Comparison of ENCODE assay signal across 25 cellular contexts in the genomic region with DNA sequence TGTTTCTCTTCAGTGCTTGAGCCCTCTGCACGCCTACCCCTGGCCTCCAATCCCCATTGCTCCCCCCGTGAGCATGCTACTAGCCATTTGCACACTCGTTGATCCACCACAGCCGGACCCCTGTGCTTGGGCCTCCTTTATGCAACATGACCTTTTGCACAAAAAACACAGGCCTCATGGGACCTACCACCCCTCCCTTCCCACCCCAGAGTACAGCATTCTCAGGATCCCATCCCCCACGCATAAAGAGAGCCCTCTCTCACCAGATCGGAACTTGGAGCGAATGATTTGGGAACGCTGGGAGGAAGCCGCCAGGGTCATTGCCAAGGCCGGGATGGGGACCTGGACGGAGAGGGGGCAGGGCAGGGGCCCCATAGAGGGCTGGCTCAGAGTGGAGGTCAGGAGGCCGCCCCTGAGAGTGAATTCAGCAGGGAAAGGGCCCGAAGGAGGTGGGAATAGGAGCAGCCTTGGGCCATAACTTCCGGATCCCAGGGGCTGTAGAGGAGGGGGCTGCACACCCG. TPM values are rescaled to one million over a fixed set of nuclear protein-coding genes. Genes with fewer than 3 reads are reported as not detected.
DNase-seq lines count a peak whose midpoint lies in the region; ATAC-seq, FAIRE-seq and TF ChIP-seq lines count a peak whose summit lies in the region.
"Had no signal": no experiment of that assay in that cellular context is flagged by ENCODE, and none has a peak within 500 bp of the region (broad histone marks: within the 10 kb centered on the region; RNA-seq: fewer than 3 reads in every experiment).

No MANE protein-coding gene starts in this region.

- peak overlapping the region; percentile 92 for H2BK15ac ChIP-seq in H1 (ENCODE audit: low read length)

- H2BK5ac ChIP-seq in H1 (ENCODE audit: low read depth, low read length) = peak overlapping the region; percentile 66

- no peak overlapping the region for H2AFZ ChIP-seq in H1 (ENCODE audit: low read length)
- no peak overlapping the region for H2AFZ ChIP-seq in SK-N-SH (ENCODE audit: low read depth)

- H2BK120ac ChIP-seq in H1 (replicated peaks; ENCODE audit: low read depth, low read length) = no peak overlapping the region

- POLR2A ChIA-PET in H1 (lab: Charles Lee; ENCODE audit: partially characterized antibody) = interaction anchor here (1.0 to 7.7 kb wide), 3 partner anchors 10 to 23 kb away, joined by 3 to 59 read pairs (median 7); a partner anchor contains a TSS
- POLR2A ChIA-PET in SK-N-SH (lab: Yijun Ruan, JAX) = no interaction called here

- CTCF ChIA-PET in H1 (lab: Charles Lee; ENCODE audit: partially characterized antibody) (interaction anchor here (0.9 to 8.2 kb wide), 4 partner anchors 23 to 108 kb away, joined by 3 to 53 read pairs (median 6); a partner anchor contains a TSS), SK-N-SH (lab: Yijun Ruan, JAX) (no interaction called here)

- H4K91ac ChIP-seq in H1 (replicated peaks; ENCODE audit: insufficient read length, low read length) = peak overlapping the region; percentile 91

- H3K36me3 ChIP-seq in cardiac muscle cell = no peaks in the 10 kb centered on the region
- no peaks in the 10 kb centered on the region for H3K36me3 ChIP-seq in H1 (ENCODE audit: control insufficient read depth in 2 of 4, insufficient read depth in 4 of 4, low read length in 3 of 4)
- no peaks in the 10 kb centered on the region for H3K36me3 ChIP-seq in tibial nerve
- no peaks in the 10 kb centered on the region for H3K36me3 ChIP-seq in SK-N-SH (replicated peaks in 1 of 2; ENCODE audit: control insufficient read depth in 1 of 2, insufficient read depth in 2 of 2, low read length in 1 of 2)
- H3K36me3 ChIP-seq: colonic mucosa, transverse colon, WERI-Rb-1 had no signal

- H3K9me3 ChIP-seq in cardiac muscle cell (ENCODE audit: low read depth) (no peaks in the 10 kb centered on the region), H1 (ENCODE audit: insufficient read depth in 2 of 2, low read depth in 1 of 2, low read length in 1 of 2) (no peaks in the 10 kb centered on the region), tibial nerve (no peaks in the 10 kb centered on the region), SK-N-SH (no peaks in the 10 kb centered on the region)
- H3K9me3 ChIP-seq: colonic mucosa, transverse colon had no signal

- no peak overlapping the region for H3K14ac ChIP-seq in H1 (ENCODE audit: insufficient read length)

- no peak for ATAC-seq in left ventricle myocardium superior
- ATAC-seq: esophagus mucosa had no signal

- TF ChIP-seq RAD21 in H1 (IDR thresholded peaks at IDR 0.05 in 1 of 2, conservative IDR thresholded peaks at IDR 0.05 in 1 of 2; ENCODE audit: low read depth in 2 of 2, low read length in 2 of 2) (no peak), SK-N-SH (IDR thresholded peaks at IDR 0.05; ENCODE audit: low read length) (no peak)

- intact Hi-C loops in left ventricle myocardium superior (cut with micrococcal nuclease) = no loop called here

- 73% methylated on average over 15 of the region's 15 CpGs; no CpG with 5 or more reads in 1 of the 2 experiments for WGBS in H1 (ENCODE audit: extremely low coverage in 1 of 2, insufficient coverage in 1 of 2, insufficient read length in 1 of 2, insufficient replicate concordance in 2 of 2, low coverage in 1 of 2, low lambda C conversion rate in 2 of 2, missing lambda C conversion rate in 1 of 2), 2 experiments
- WGBS in tibial nerve, 2 donors = 27 to 38% methylated on average over 15 of the region's 15 CpGs
- WGBS in SK-N-SH (ENCODE audit: low lambda C conversion rate) = 95% methylated on average over 13 of the region's 15 CpGs

- H4K20me1 ChIP-seq in H1 (replicated peaks in 1 of 2; ENCODE audit: control insufficient read depth in 1 of 2, insufficient read depth in 2 of 2, low read length in 2 of 2) = no peaks in the 10 kb centered on the region
- no peaks in the 10 kb centered on the region for H4K20me1 ChIP-seq in SK-N-SH (ENCODE audit: insufficient read depth)

- no peak for FAIRE-seq in H1 (lab: Jason Lieb, UNC)
- FAIRE-seq: A204.1 had no signal

- H3K4me3 ChIP-seq in cardiac muscle cell = no peak overlapping the region
- no peak overlapping the region for H3K4me3 ChIP-seq in H1 (ENCODE audit: extremely low read depth in 1 of 4, insufficient read depth in 2 of 4, low read depth in 3 of 4, low read length in 4 of 4)
- H3K4me3 ChIP-seq in tibial nerve = no peak overlapping the region
- no peak overlapping the region for H3K4me3 ChIP-seq in SK-N-SH (ENCODE audit: low read depth in 2 of 2, low read length in 1 of 2)
- H3K4me3 ChIP-seq: colonic mucosa, transverse colon had no signal

- peak overlapping the region; percentile 60; the same call in 1 of the 2 replicates for H2BK12ac ChIP-seq in H1 (ENCODE audit: low read depth, low read length)

- H3K4me3 Mint-ChIP-seq in neural crest cell = peak overlapping the region; percentile 77

- DNase-seq in cardiac muscle cell (ENCODE audit: low read depth in 1 of 2, low spot score in 1 of 2) = no peak
- no peak for DNase-seq in left ventricle myocardium superior
- no peak for DNase-seq in H1 (ENCODE audit: low read depth in 1 of 2, low spot score in 2 of 2)
- no peak for DNase-seq in neural crest cell (ENCODE audit: low read depth, low spot score)
- DNase-seq in tibial nerve (ENCODE audit: low spot score in 2 of 2) = no peak
- DNase-seq in dedifferentiated amniotic fluid mesenchymal stem cell (ENCODE audit: extremely low spot score) = no peak
- no peak for DNase-seq in SK-N-SH
- no peak for DNase-seq in GM19238 (ENCODE audit: insufficient read length, low spot score)
- DNase-seq: activated CD8-positive, alpha-beta memory T cell treated with anti-CD3 and anti-CD28 coated beads for 24 hours; CD4-positive, CD25-positive, alpha-beta regulatory T cell; colonic mucosa; GOT3; NCI-H2029 treated with DMSO at 0.1 percent for 48 hours; NCI-H524 treated with DMSO at 0.1 percent for 48 hours; OCI-M1; stimulated activated CD4-positive, alpha-beta T cell treated with anti-CD3 and anti-CD28 coated beads, Interleukin-4, amount 100 ng/mL, for 1 hour; stimulated activated CD8-positive, alpha-beta memory T cell treated with anti-CD3 and anti-CD28 coated beads, Interleukin-4, amount 100 ng/mL, for 48 hours; SW 1271; transverse colon; WERI-Rb-1 had no signal

- H3K4me1 ChIP-seq in cardiac muscle cell (ENCODE audit: low read depth) = peaks cover 26% of the 10 kb centered on the region
- H3K4me1 ChIP-seq in H1 (replicated peaks in 1 of 4; ENCODE audit: control insufficient read depth in 3 of 4, insufficient read depth in 4 of 4, low read length in 3 of 4) = peaks cover 0 to 28% (median 12%) of the 10 kb centered on the region in 4 experiments; a peak in 6 of 7 replicates
- peaks cover 0 to 69% (median 39%) of the 10 kb centered on the region in 4 donors for H3K4me1 ChIP-seq in tibial nerve
- peaks cover 8 to 30% of the 10 kb centered on the region in 2 experiments; a peak in 2 of 4 replicates for H3K4me1 ChIP-seq in SK-N-SH (ENCODE audit: control insufficient read depth in 1 of 2, insufficient read depth in 2 of 2, low read depth in 1 of 2, low read length in 1 of 2)

- H3K27ac ChIP-seq in cardiac muscle cell (peak overlapping the region; percentile 11), H1 (ENCODE audit: low read depth, low read length) (no peak overlapping the region), tibial nerve (peak overlapping the region; percentile 47 to 96 (median 90)), SK-N-SH (ENCODE audit: low read depth in 2 of 2, low read length in 1 of 2) (no peak overlapping the region)
- H3K27ac ChIP-seq: colonic mucosa, transverse colon, WERI-Rb-1 had no signal

- no peak for TF ChIP-seq CTCF in cardiac muscle cell (IDR thresholded peaks at IDR 0.05; ENCODE audit: low read depth, low read length)
- TF ChIP-seq CTCF in H1 (IDR thresholded peaks at IDR 0.05; ENCODE audit: control extremely low read depth in 1 of 3, insufficient read depth in 1 of 3, low read depth in 1 of 3, low read length in 3 of 3) = no peak
- no peak for TF ChIP-seq CTCF in neural crest cell (conservative IDR thresholded peaks at IDR 0.05)
- no peak for TF ChIP-seq CTCF in tibial nerve (IDR thresholded peaks at IDR 0.05)
- TF ChIP-seq CTCF in SK-N-SH (IDR thresholded peaks at IDR 0.05) = no peak

- H3K27ac Mint-ChIP-seq in neural crest cell (ENCODE audit: unreplicated experiment) = peak overlapping the region; percentile 97
- H3K27ac Mint-ChIP-seq: activated T-helper 2 cell treated with anti-CD3 and anti-CD28 coated beads, Interferon-gamma antibody, Interleukin-2, Interleukin-4, amounts not matched to agents 10 μg/mL and 5 μg/mL and 100 μg/mL, durations not matched to agents 14 hours and 24 hours and 36 hours; CD4-positive, CD25-positive, alpha-beta regulatory T cell had no signal

- H2AK5ac ChIP-seq in H1 (ENCODE audit: low read depth, low read length) = no peak overlapping the region

- TF ChIP-seq EP300 in H1 (IDR thresholded peaks at IDR 0.05; ENCODE audit: borderline replicate concordance in 1 of 2, low read depth in 2 of 2, low read length in 2 of 2) (no peak), tibial nerve (IDR thresholded peaks at IDR 0.05) (no peak), SK-N-SH (IDR thresholded peaks at IDR 0.05; ENCODE audit: borderline replicate concordance in 1 of 2, low read depth in 1 of 2, low read length in 1 of 2) (no peak)

- peak overlapping the region; percentile 83 for H3K4ac ChIP-seq in H1 (replicated peaks; ENCODE audit: insufficient read length, low read depth, low read length)

- H3K4me2 ChIP-seq in H1 (ENCODE audit: insufficient read depth in 1 of 2, low read depth in 2 of 2, low read length in 2 of 2) = peak overlapping the region; percentile 32
- H3K4me2 ChIP-seq in SK-N-SH = no peak overlapping the region

- peaks cover 14% of the 10 kb centered on the region; the same call in 1 of the 2 replicates for H3K23me2 ChIP-seq in H1 (ENCODE audit: low read depth, low read length)

- H3K79me2 ChIP-seq in H1 (ENCODE audit: control insufficient read depth in 1 of 2, insufficient read depth in 2 of 2, low read length in 2 of 2) (no peaks in the 10 kb centered on the region), SK-N-SH (ENCODE audit: insufficient read depth) (peaks cover 10% of the 10 kb centered on the region)

- H4K8ac ChIP-seq in H1 (ENCODE audit: extremely low read depth, insufficient read depth, low read length) = peak overlapping the region; percentile 77

- no peak overlapping the region for H3K23ac ChIP-seq in H1 (ENCODE audit: insufficient read length)

- no peaks in the 10 kb centered on the region for H3K79me1 ChIP-seq in H1 (ENCODE audit: low read depth, low read length)

- H3K18ac ChIP-seq in H1 (ENCODE audit: extremely low read depth, low read length) = no peak overlapping the region; the same call in 1 of the 2 replicates

- no peaks in the 10 kb centered on the region for H3K9me2 ChIP-seq in SK-N-SH

- H3K4me1 Mint-ChIP-seq in neural crest cell = peaks cover 48% of the 10 kb centered on the region

- peaks cover 4% of the 10 kb centered on the region for H3F3A ChIP-seq in SK-N-SH (replicated peaks; ENCODE audit: insufficient read depth)

- H3K9ac ChIP-seq in H1 (replicated peaks in 1 of 4; ENCODE audit: extremely low read depth in 1 of 4, low read depth in 3 of 4, low read length in 3 of 4) (no peak overlapping the region), SK-N-SH (no peak overlapping the region)

- TF ChIP-seq POLR2A in H1 (IDR thresholded peaks at IDR 0.05; ENCODE audit: control extremely low read depth in 1 of 2, low read depth in 2 of 2, low read length in 2 of 2) = no peak
- TF ChIP-seq POLR2A in tibial nerve (IDR thresholded peaks at IDR 0.05) = no peak

- H3K27me3 ChIP-seq in cardiac muscle cell = no peaks in the 10 kb centered on the region
- no peaks in the 10 kb centered on the region for H3K27me3 ChIP-seq in H1 (replicated peaks in 1 of 4; ENCODE audit: control insufficient read depth in 3 of 4, extremely low read depth in 1 of 4, insufficient read depth in 3 of 4, low read length in 3 of 4)
- H3K27me3 ChIP-seq in tibial nerve = no peaks in the 10 kb centered on the region
- no peaks in the 10 kb centered on the region for H3K27me3 ChIP-seq in SK-N-SH (ENCODE audit: insufficient read depth)
- H3K27me3 ChIP-seq: colonic mucosa, transverse colon had no signal

- H4K5ac ChIP-seq in H1 (ENCODE audit: insufficient read length, low read depth, low read length) = peak overlapping the region; percentile 17

- H3K56ac ChIP-seq in H1 (replicated peaks; ENCODE audit: insufficient read length, low read depth, low read length) = peak overlapping the region; percentile 44

- H3K27me3 Mint-ChIP-seq in neural crest cell (ENCODE audit: low read depth) = no peaks in the 10 kb centered on the region
- H3K27me3 Mint-ChIP-seq: CD4-positive, CD25-positive, alpha-beta regulatory T cell had no signal

- H2BK20ac ChIP-seq in H1 (ENCODE audit: low read length) = no peak overlapping the region

- no peaks in the 10 kb centered on the region for H3K9me3 Mint-ChIP-seq in neural crest cell
- H3K9me3 Mint-ChIP-seq: activated T-helper 2 cell treated with anti-CD3 and anti-CD28 coated beads, Interferon-gamma antibody, Interleukin-2, Interleukin-4, amounts not matched to agents 10 μg/mL and 5 μg/mL and 100 μg/mL, durations not matched to agents 14 hours and 24 hours and 36 hours had no signal

- H3K36me3 Mint-ChIP-seq in neural crest cell (ENCODE audit: low read depth) = no peaks in the 10 kb centered on the region
- H3K36me3 Mint-ChIP-seq: CD4-positive, CD25-positive, alpha-beta regulatory T cell had no signal

RNA-seq across cellular contexts. Expression of a gene that starts 0.8 kb away (rescaled TPM):
- total RNA-seq in cardiac muscle cell = 3.5 and 4.7 TPM in 2 replicates
- 6.1 and 6.3 TPM in 2 replicates for polyA plus RNA-seq in cardiac muscle cell
- 3.0 TPM for total RNA-seq in left ventricle myocardium superior
- total RNA-seq in H1 (2021; fragmentation: NEBNext Ultra II Directional; extraction: Animal tissue kit (Norgen Biotek cat#: 25700)) = 2.0 and 2.9 TPM in 2 replicates
- polyA plus RNA-seq in H1 (2011; rRNA removed) = 2.3 and 2.5 TPM in 2 replicates
- 1.1 TPM for polyA plus RNA-seq in H1 (2011; cell fraction: cytosol; rRNA removed)
- 2.5 TPM for polyA plus RNA-seq in H1 (2011; cell fraction: nucleus; rRNA removed)
- polyA plus RNA-seq in H1 (2012, experiment 1 of 2) = 1.6 to 2.7 TPM (median 1.8 TPM) in 4 replicates
- 3.3 TPM for polyA plus RNA-seq in H1 (2012, experiment 2 of 2)
- 1.8 TPM for polyA plus RNA-seq in H1 (2013, experiment 1 of 2)
- 2.0 TPM for polyA plus RNA-seq in H1 (2013, experiment 2 of 2)
- 1.1 and 1.4 TPM in 2 replicates for polyA minus RNA-seq in H1 (2011; rRNA and poly(A)+ RNA removed)
- 2.7 TPM for polyA minus RNA-seq in H1 (2011; cell fraction: cytosol; rRNA and poly(A)+ RNA removed)
- polyA minus RNA-seq in H1 (2011; cell fraction: nucleus; rRNA and poly(A)+ RNA removed) = 2.6 TPM
- 2.4 and 2.6 TPM in 2 replicates for total RNA-seq in neural crest cell
- total RNA-seq in tibial nerve = 1 to 10 TPM; 2.7 to 7.2 (median 5.9) TPM
- 0.70 and 1.1 TPM in 2 replicates for polyA plus RNA-seq in SK-N-SH (2012; rRNA removed)
- 0.33 and 0.63 TPM in 2 replicates for polyA plus RNA-seq in SK-N-SH (2012; cell fraction: cytosol; rRNA removed)
- 3.2 and 3.4 TPM in 2 replicates for polyA plus RNA-seq in SK-N-SH (2012; cell fraction: nucleus; rRNA removed)

RNA-seq across cellular contexts. Expression of a gene that starts 21.6 kb away (rescaled TPM):
- total RNA-seq in cardiac muscle cell = 3.2 and 5.5 TPM in 2 replicates
- polyA plus RNA-seq in cardiac muscle cell = 1.5 and 2.9 TPM in 2 replicates
- total RNA-seq in left ventricle myocardium superior = 13.7 TPM
- total RNA-seq in H1 (2021; fragmentation: NEBNext Ultra II Directional; extraction: Animal tissue kit (Norgen Biotek cat#: 25700)) = 8.7 and 9.3 TPM in 2 replicates
- polyA plus RNA-seq in H1 (2011; rRNA removed) = 11.4 and 16.4 TPM in 2 replicates
- polyA plus RNA-seq in H1 (2011; cell fraction: cytosol; rRNA removed) = 9.0 TPM
- polyA plus RNA-seq in H1 (2011; cell fraction: nucleus; rRNA removed) = 17.4 TPM
- polyA plus RNA-seq in H1 (2012, experiment 1 of 2) = 4.5 to 8.8 TPM (median 8.1 TPM) in 4 replicates
- 8.5 TPM for polyA plus RNA-seq in H1 (2012, experiment 2 of 2)
- 6.0 TPM for polyA plus RNA-seq in H1 (2013, experiment 1 of 2)
- polyA plus RNA-seq in H1 (2013, experiment 2 of 2) = 6.0 TPM
- 3.3 and 5.7 TPM in 2 replicates for polyA minus RNA-seq in H1 (2011; rRNA and poly(A)+ RNA removed)
- 5.8 TPM for polyA minus RNA-seq in H1 (2011; cell fraction: cytosol; rRNA and poly(A)+ RNA removed)
- 7.2 TPM for polyA minus RNA-seq in H1 (2011; cell fraction: nucleus; rRNA and poly(A)+ RNA removed)
- total RNA-seq in neural crest cell = 0.59 and 1.0 TPM in 2 replicates
- 10 to 100 TPM; 12.3 to 23.3 (median 19.8) TPM for total RNA-seq in tibial nerve
- polyA plus RNA-seq in SK-N-SH (2012; rRNA removed) = 0.36 and 0.41 TPM in 2 replicates
- 0.24 TPM in 2 replicates for polyA plus RNA-seq in SK-N-SH (2012; cell fraction: cytosol; rRNA removed)
- 0.42 and 0.55 TPM in 2 replicates for polyA plus RNA-seq in SK-N-SH (2012; cell fraction: nucleus; rRNA removed)

RNA-seq across cellular contexts. Expression of a gene that starts 23.0 kb away (rescaled TPM):
- total RNA-seq in cardiac muscle cell (not detected in 2 replicates), left ventricle myocardium superior (not detected), neural crest cell (not detected in 2 replicates), tibial nerve (under 1 TPM in 1 of 4 donors, not detected in 3; 0.44 TPM)
- polyA plus RNA-seq in cardiac muscle cell (0.11 and 0.55 TPM in 2 replicates), H1 (2011; rRNA removed) (5.6 and 8.2 TPM in 2 replicates), SK-N-SH (2012; rRNA removed) (not detected in 2 replicates)
- total RNA-seq in H1 (2021; fragmentation: NEBNext Ultra II Directional; extraction: Animal tissue kit (Norgen Biotek cat#: 25700)) = 5.0 and 7.0 TPM in 2 replicates
- polyA plus RNA-seq in H1 (2011; cell fraction: cytosol; rRNA removed) = 4.1 TPM
- polyA plus RNA-seq in H1 (2011; cell fraction: nucleus; rRNA removed) = 6.7 TPM
- polyA plus RNA-seq in H1 (2012, experiment 1 of 2) = 4.2 to 7.5 TPM (median 7.2 TPM) in 4 replicates
- polyA plus RNA-seq in H1 (2012, experiment 2 of 2) = 14.2 TPM
- polyA plus RNA-seq in H1 (2013, experiment 1 of 2) = 4.8 TPM
- polyA plus RNA-seq in H1 (2013, experiment 2 of 2) = 5.3 TPM
- polyA minus RNA-seq in H1 (2011; rRNA and poly(A)+ RNA removed) = 9.7 and 10.8 TPM in 2 replicates
- 3.7 TPM for polyA minus RNA-seq in H1 (2011; cell fraction: cytosol; rRNA and poly(A)+ RNA removed)
- polyA minus RNA-seq in H1 (2011; cell fraction: nucleus; rRNA and poly(A)+ RNA removed) = 10.6 TPM
- not detected in 2 replicates for polyA plus RNA-seq in SK-N-SH (2012; cell fraction: cytosol; rRNA removed)
- not detected in 2 replicates for polyA plus RNA-seq in SK-N-SH (2012; cell fraction: nucleus; rRNA removed)
- total RNA-seq: activated T-helper 2 cell treated with anti-CD3 and anti-CD28 coated beads, Interferon-gamma antibody, Interleukin-2, Interleukin-4, amounts not matched to agents 10 μg/mL and 5 μg/mL and 100 μg/mL, durations not matched to agents 14 hours and 24 hours and 36 hours; CD4-positive, CD25-positive, alpha-beta regulatory T cell; Daoy had no signal

RNA-seq across cellular contexts. Expression of a gene that starts 27.9 kb away (rescaled TPM):
- total RNA-seq in cardiac muscle cell = not detected in 2 replicates
- polyA plus RNA-seq in cardiac muscle cell = 0.94 TPM in 1 of 2 replicates, not detected in the other
- 1.0 TPM for total RNA-seq in left ventricle myocardium superior
- total RNA-seq in H1 (2021; fragmentation: NEBNext Ultra II Directional; extraction: Animal tissue kit (Norgen Biotek cat#: 25700)) = 1.7 and 1.8 TPM in 2 replicates
- 0.33 and 0.46 TPM in 2 replicates for polyA plus RNA-seq in H1 (2011; rRNA removed)
- 1.2 TPM for polyA plus RNA-seq in H1 (2011; cell fraction: cytosol; rRNA removed)
- polyA plus RNA-seq in H1 (2011; cell fraction: nucleus; rRNA removed) = 4.8 TPM
- 0.73 to 1.3 TPM (median 1.0 TPM) in 4 replicates for polyA plus RNA-seq in H1 (2012, experiment 1 of 2)
- polyA plus RNA-seq in H1 (2012, experiment 2 of 2) = 0.26 TPM
- polyA plus RNA-seq in H1 (2013, experiment 1 of 2) = 0.73 TPM
- 0.35 TPM for polyA plus RNA-seq in H1 (2013, experiment 2 of 2)
- 0.56 and 1.0 TPM in 2 replicates for polyA minus RNA-seq in H1 (2011; rRNA and poly(A)+ RNA removed)
- 0.51 TPM for polyA minus RNA-seq in H1 (2011; cell fraction: cytosol; rRNA and poly(A)+ RNA removed)
- 4.8 TPM for polyA minus RNA-seq in H1 (2011; cell fraction: nucleus; rRNA and poly(A)+ RNA removed)
- total RNA-seq in neural crest cell = 0.23 TPM in 1 of 2 replicates, not detected in the other
- total RNA-seq in tibial nerve = under 1 TPM in 2 of 4 donors, not detected in 2; 0.21 to 0.30 TPM
- 0.03 TPM in 2 replicates for polyA plus RNA-seq in SK-N-SH (2012; rRNA removed)
- polyA plus RNA-seq in SK-N-SH (2012; cell fraction: cytosol; rRNA removed) = 0.01 TPM in 1 of 2 replicates, not detected in the other
- polyA plus RNA-seq in SK-N-SH (2012; cell fraction: nucleus; rRNA removed) = 0.07 TPM in 1 of 2 replicates, not detected in the other
- total RNA-seq: CD4-positive, CD25-positive, alpha-beta regulatory T cell; colonic mucosa; Daoy; renal cortical epithelial cell; transverse colon had no signal
- polyA plus RNA-seq: CD4-positive, CD25-positive, alpha-beta regulatory T cell had no signal

RNA-seq across cellular contexts. Expression of a gene that starts 33.7 kb away (rescaled TPM):
- total RNA-seq in cardiac muscle cell (0.14 and 0.21 TPM in 2 replicates), left ventricle myocardium superior (1.6 TPM), neural crest cell (0.51 and 0.59 TPM in 2 replicates), tibial nerve (1 to 10 TPM in 3 of 4 donors, under 1 TPM in 1; 0.98 to 4.2 (median 2.4) TPM)
- polyA plus RNA-seq in cardiac muscle cell (not detected in 2 replicates), H1 (2011; rRNA removed) (7.4 and 12.4 TPM in 2 replicates), SK-N-SH (2012; rRNA removed) (0.03 and 0.08 TPM in 2 replicates)
- total RNA-seq in H1 (2021; fragmentation: NEBNext Ultra II Directional; extraction: Animal tissue kit (Norgen Biotek cat#: 25700)) = 12.2 and 12.9 TPM in 2 replicates
- 10.5 TPM for polyA plus RNA-seq in H1 (2011; cell fraction: cytosol; rRNA removed)
- polyA plus RNA-seq in H1 (2011; cell fraction: nucleus; rRNA removed) = 13.8 TPM
- 6.4 to 7.6 TPM (median 7.4 TPM) in 4 replicates for polyA plus RNA-seq in H1 (2012, experiment 1 of 2)
- 6.4 TPM for polyA plus RNA-seq in H1 (2012, experiment 2 of 2)
- polyA plus RNA-seq in H1 (2013, experiment 1 of 2) = 8.6 TPM
- 9.4 TPM for polyA plus RNA-seq in H1 (2013, experiment 2 of 2)
- polyA minus RNA-seq in H1 (2011; rRNA and poly(A)+ RNA removed) = 10.9 and 15.3 TPM in 2 replicates
- 13.0 TPM for polyA minus RNA-seq in H1 (2011; cell fraction: cytosol; rRNA and poly(A)+ RNA removed)
- 12.6 TPM for polyA minus RNA-seq in H1 (2011; cell fraction: nucleus; rRNA and poly(A)+ RNA removed)
- 0.07 and 0.12 TPM in 2 replicates for polyA plus RNA-seq in SK-N-SH (2012; cell fraction: cytosol; rRNA removed)
- 0.04 and 0.07 TPM in 2 replicates for polyA plus RNA-seq in SK-N-SH (2012; cell fraction: nucleus; rRNA removed)
- total RNA-seq: CD4-positive, CD25-positive, alpha-beta regulatory T cell; Daoy had no signal

Comparison
In these comparisons a context has a peak if more than half of its experiments do, and no peak if none do; other contexts are left out.
1. H3K27ac ChIP-seq: peak in cardiac muscle cell (single experiment) and tibial nerve (4 of 4); none in H1 (single experiment) and SK-N-SH (0 of 2).